Comparison of ENCODE assay signal across 32 cellular contexts in genomic region chr18:44246001-44246400, GRCh38.
DNase-seq lines count a peak whose midpoint lies in the region; ATAC-seq and TF ChIP-seq lines count a peak whose summit lies in the region.
"Had no signal": no experiment of that assay in that cellular context is flagged by ENCODE, and none has a peak within 500 bp of the region (broad histone marks: within the 10 kb centered on the region; RNA-seq: fewer than 3 reads in every experiment).

No MANE protein-coding gene starts in this region.

- CTCF ChIA-PET in MCF 10A (lab: Yijun Ruan, JAX): interaction anchor here (1.3 kb wide), 1 partner anchor 9 kb away, joined by 3 read pairs; no protein-coding TSS in a partner anchor
- CTCF ChIA-PET in mammary epithelial cell (lab: Charles Lee; ENCODE audit: low non-redundant PET): no interaction called here

- POLR2A ChIA-PET in MCF 10A (lab: Yijun Ruan, JAX): no interaction called here

- in situ Hi-C loops in mammary epithelial cell (cut with MboI; ENCODE audit: low sequenced_read_pairs in 2 of 2): no loop called here

- no peak overlapping the region for H3K4me2 ChIP-seq in mammary epithelial cell (ENCODE audit: insufficient read depth, low read depth, low read length)

- no peak overlapping the region for H3K27ac Mint-ChIP-seq in MCF 10A (ENCODE audit: low read depth, unreplicated experiment)
- H3K27ac Mint-ChIP-seq: activated CD4-positive, alpha-beta T cell treated with anti-CD3 and anti-CD28 coated beads, Interleukin-2, amount 10 ng/mL, durations not matched to agents 7 days and 5 days; activated naive CD8-positive, alpha-beta T cell treated with anti-CD3 and anti-CD28 coated beads, Interleukin-2, amount 50 U/mL, for 24 hours; activated T-cell treated with anti-CD3 and anti-CD28 coated beads, Interleukin-2, amount 50 U/mL, for 24 hours; CD14-positive monocyte; immature natural killer cell; nephron progenitor cell had no signal

- H3K9me3 ChIP-seq in mammary epithelial cell (replicated peaks; ENCODE audit: insufficient read depth, low read length): no peaks in the 10 kb centered on the region
- H3K9me3 ChIP-seq: breast epithelium, left ventricle myocardium inferior, mucosa of descending colon, ovary, upper lobe of right lung had no signal

- no peak overlapping the region for H3K9ac ChIP-seq in mammary epithelial cell (ENCODE audit: insufficient read depth, low read length)

- TF ChIP-seq CTCF in MCF 10A (IDR thresholded peaks at IDR 0.05; ENCODE audit: unreplicated experiment) (no peak), mammary epithelial cell (conservative IDR thresholded peaks at IDR 0.05 in 1 of 2, IDR thresholded peaks at IDR 0.05 in 1 of 2; ENCODE audit: extremely low read depth in 1 of 2, insufficient read depth in 1 of 2, low read depth in 1 of 2, low read length in 2 of 2) (no peak), choroid plexus epithelial cell (conservative IDR thresholded peaks at IDR 0.05; ENCODE audit: low read depth, low read length) (no peak)

- DNase-seq in MCF 10A (ENCODE audit: unreplicated experiment) (peak; percentile 5), mammary epithelial cell (no peak), choroid plexus epithelial cell (ENCODE audit: low read depth) (peak; percentile 27), kidney glomerular epithelial cell (lab: John Stamatoyannopoulos, UW) (peak; percentile 22), NCI-H1105 (lab: John Stamatoyannopoulos, UW) (no peak), OCI-M2 (lab: John Stamatoyannopoulos, UW; ENCODE audit: unreplicated experiment) (no peak), NCI-H2196 treated with DMSO at 0.1 percent for 48 hours (lab: John Stamatoyannopoulos, UW; ENCODE audit: unreplicated experiment) (no peak)
- DNase-seq: activated CD4-positive, alpha-beta T cell treated with anti-CD3 and anti-CD28 coated beads, Interleukin-2, amount 10 ng/mL, durations not matched to agents 7 days and 5 days; activated gamma-delta T cell treated with Interleukin-2 at 50 U/mL for 16 hours; activated naive CD8-positive, alpha-beta T cell treated with anti-CD3 and anti-CD28 coated beads, Interleukin-2, amount 50 U/mL, for 24 hours; activated T-cell treated with anti-CD3 and anti-CD28 coated beads, Interleukin-2, amount 50 U/mL, for 24 hours; DMS79 treated with DMSO at 0.1 percent for 48 hours; effector CD8-positive, alpha-beta T cell; immature natural killer cell; KBM-7; left ventricle myocardium inferior; mucosa of descending colon; NCI-H524; nephron progenitor cell; NK-92 treated with Interleukin-12 subunit alpha and Interleukin-12 subunit beta, amount 100 ng/mL, for 24 hours; ovary; SHP77 treated with DMSO at 0.1 percent for 48 hours; spleen; T1000; upper lobe of right lung; WERI-Rb-1 had no signal

- no peak overlapping the region for H2AFZ ChIP-seq in mammary epithelial cell (ENCODE audit: low read depth, low read length)

- no peaks in the 10 kb centered on the region for H4K20me1 ChIP-seq in mammary epithelial cell (ENCODE audit: insufficient read depth, low read length)

- no TSS peak for BruUV-seq in MCF 10A (replicated peaks; lab: Mats Ljungman, UMichigan)
- no TSS peak for BruUV-seq in mammary epithelial cell (replicated peaks; lab: Mats Ljungman, UMichigan)

- no peaks in the 10 kb centered on the region for H3K27me3 ChIP-seq in mammary epithelial cell (ENCODE audit: insufficient read depth, low read length)
- H3K27me3 ChIP-seq: breast epithelium, ovary, spleen, upper lobe of right lung had no signal

- H3K9me3 Mint-ChIP-seq in MCF 10A (ENCODE audit: unreplicated experiment): no peaks in the 10 kb centered on the region

- 100% methylated on average over 2 of the region's 2 CpGs for WGBS in mammary epithelial cell (ENCODE audit: low coverage, missing lambda C conversion rate)

- intact Hi-C loops in MCF 10A (cut with micrococcal nuclease) (no loop called here), mammary epithelial cell (cut with micrococcal nuclease) (no loop called here)

- H3K36me3 ChIP-seq in mammary epithelial cell (ENCODE audit: insufficient read depth, low read length): no peaks in the 10 kb centered on the region
- H3K36me3 ChIP-seq: breast epithelium, left ventricle myocardium inferior, ovary, spleen, upper lobe of right lung, WERI-Rb-1 had no signal

- H3K4me3 Mint-ChIP-seq in MCF 10A (ENCODE audit: unreplicated experiment): no peak overlapping the region
- H3K4me3 Mint-ChIP-seq: activated CD4-positive, alpha-beta T cell treated with anti-CD3 and anti-CD28 coated beads, Interleukin-2, amount 10 ng/mL, durations not matched to agents 7 days and 5 days; activated naive CD8-positive, alpha-beta T cell treated with anti-CD3 and anti-CD28 coated beads, Interleukin-2, amount 50 U/mL, for 24 hours; activated T-cell treated with anti-CD3 and anti-CD28 coated beads, Interleukin-2, amount 50 U/mL, for 24 hours; CD14-positive monocyte; immature natural killer cell; nephron progenitor cell had no signal

- H3K4me3 ChIP-seq in mammary epithelial cell (replicated peaks in 1 of 3; ENCODE audit: insufficient read depth in 1 of 3, low read depth in 2 of 3, low read length in 3 of 3) (no peak overlapping the region), choroid plexus epithelial cell (ENCODE audit: low read depth, low read length) (no peak overlapping the region)
- H3K4me3 ChIP-seq: breast epithelium, left ventricle myocardium inferior, mucosa of descending colon, ovary, spleen, upper lobe of right lung had no signal

- no peak for ATAC-seq in HG03457 (IDR thresholded peaks at IDR 0.05; ENCODE audit: unreplicated experiment)
- ATAC-seq: activated naive CD8-positive, alpha-beta T cell treated with anti-CD3 and anti-CD28 coated beads, Interleukin-2, amount 50 U/mL, for 24 hours; HCT116; mucosa of descending colon; Panc1; upper lobe of right lung had no signal

- H3K36me3 Mint-ChIP-seq in MCF 10A (ENCODE audit: insufficient read depth, unreplicated experiment): no peaks in the 10 kb centered on the region
- H3K36me3 Mint-ChIP-seq: CD14-positive monocyte, immature natural killer cell had no signal

- no peak overlapping the region for H3K27ac ChIP-seq in mammary epithelial cell (ENCODE audit: insufficient read depth, low read depth, low read length)
- H3K27ac ChIP-seq: 22Rv1, breast epithelium, left ventricle myocardium inferior, ovary, spleen, upper lobe of right lung, WERI-Rb-1 had no signal

- dilution Hi-C loops in mammary epithelial cell (cut with HindIII; ENCODE audit: low sequenced_read_pairs): no loop called here

- no peaks in the 10 kb centered on the region for H3K4me1 Mint-ChIP-seq in MCF 10A (ENCODE audit: insufficient read depth, unreplicated experiment)
- H3K4me1 Mint-ChIP-seq: activated CD4-positive, alpha-beta T cell treated with anti-CD3 and anti-CD28 coated beads, Interleukin-2, amount 10 ng/mL, durations not matched to agents 7 days and 5 days; activated naive CD8-positive, alpha-beta T cell treated with anti-CD3 and anti-CD28 coated beads, Interleukin-2, amount 50 U/mL, for 24 hours; CD14-positive monocyte; immature natural killer cell; nephron progenitor cell had no signal

- peaks cover 16% of the 10 kb centered on the region for H3K27me3 Mint-ChIP-seq in MCF 10A (ENCODE audit: insufficient read depth, unreplicated experiment)
- H3K27me3 Mint-ChIP-seq: activated CD4-positive, alpha-beta T cell treated with anti-CD3 and anti-CD28 coated beads, Interleukin-2, amount 10 ng/mL, durations not matched to agents 7 days and 5 days; activated naive CD8-positive, alpha-beta T cell treated with anti-CD3 and anti-CD28 coated beads, Interleukin-2, amount 50 U/mL, for 24 hours; activated T-cell treated with anti-CD3 and anti-CD28 coated beads, Interleukin-2, amount 50 U/mL, for 24 hours had no signal

- H3K4me1 ChIP-seq in mammary epithelial cell (ENCODE audit: insufficient read depth, low read length): no peaks in the 10 kb centered on the region
- H3K4me1 ChIP-seq: breast epithelium, left ventricle myocardium inferior, spleen, upper lobe of right lung had no signal

- H3K79me2 ChIP-seq in mammary epithelial cell (ENCODE audit: insufficient read depth, low read length): no peaks in the 10 kb centered on the region

Comparison
In these comparisons a context has a peak if more than half of its experiments do, and no peak if none do; other contexts are left out.
1. DNase-seq: peak in MCF 10A (single experiment), choroid plexus epithelial cell (single experiment) and kidney glomerular epithelial cell (single experiment); none in mammary epithelial cell (single experiment), NCI-H1105 (single experiment), OCI-M2 (single experiment) and NCI-H2196 treated with DMSO at 0.1 percent for 48 hours (single experiment).